2 cellular contexts compared by ENCODE assay signal in the genomic region with DNA sequence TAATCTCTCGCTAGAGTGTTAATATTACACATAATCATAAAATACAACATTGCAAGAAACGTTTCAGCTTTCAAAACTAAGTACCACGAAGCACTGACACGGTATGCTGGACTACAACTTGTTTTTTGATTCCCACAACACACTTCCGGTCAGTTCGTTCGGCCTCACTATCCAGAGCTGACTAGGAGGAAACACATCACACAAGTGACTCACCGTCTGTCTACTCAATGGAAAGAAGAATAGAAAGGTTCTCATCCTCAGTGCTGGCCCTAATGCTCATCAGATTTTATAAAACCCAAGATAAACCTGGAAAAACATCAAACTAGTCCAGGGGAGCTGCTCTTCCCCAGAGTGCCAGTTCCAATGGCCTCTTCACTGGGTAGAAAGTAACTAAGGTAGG.
TF ChIP-seq lines count a peak whose summit lies in the region.

No MANE protein-coding gene starts in this region.

TF ChIP-seq in HepG2, 621 proteins besides CTCF, POLR2A, EP300 and RAD21:
- TF ChIP-seq GABPA (IDR thresholded peaks at IDR 0.05; ENCODE audit: low read depth, low read length) (no peak), GABPA (CRISPR knock-in tag; IDR thresholded peaks at IDR 0.05; ENCODE audit: low read depth) (0 out of 2 replicates have a peak, but pooled peaks have one; percentile 21), HOXD1 (CRISPR knock-in tag; IDR thresholded peaks at IDR 0.05) (no peak)

TF ChIP-seq in GM12891, 5 proteins besides CTCF, POLR2A, EP300 and RAD21:
- TF ChIP-seq SPI1 (IDR thresholded peaks at IDR 0.05; ENCODE audit: low read depth, low read length) (no peak), TAF1 (IDR thresholded peaks at IDR 0.05; ENCODE audit: low read depth, low read length) (no peak), POU2F2 (IDR thresholded peaks at IDR 0.05; ENCODE audit: low read depth, low read length) (no peak), POLR2AphosphoS5 (IDR thresholded peaks at IDR 0.05; ENCODE audit: low read depth, low read length) (no peak), PAX5 (IDR thresholded peaks at IDR 0.05; ENCODE audit: insufficient read depth, low read length, severe bottlenecking) (no peak)
